In the genomic region with DNA sequence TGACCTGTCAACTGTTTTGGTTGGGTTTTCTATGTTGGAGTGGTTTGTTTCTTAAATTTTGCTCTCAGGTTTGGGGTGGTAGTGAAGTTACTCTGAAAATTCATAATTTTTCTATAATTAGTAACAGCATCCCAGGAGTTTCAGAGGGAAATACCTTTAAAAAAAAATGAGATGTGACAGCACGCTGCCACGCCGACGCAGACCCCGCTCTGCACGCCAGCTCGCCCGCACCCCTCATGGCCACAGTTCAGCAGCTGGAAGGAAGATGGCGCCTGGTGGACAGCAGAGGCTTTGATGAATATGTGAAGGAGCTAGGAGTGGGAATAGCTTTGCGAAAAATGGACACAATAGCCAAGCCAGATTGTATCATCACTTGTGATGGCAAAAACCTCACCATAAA, we compare ENCODE assay signal across 17 cellular contexts. TPM values are rescaled to one million over a fixed set of nuclear protein-coding genes. Genes with fewer than 3 reads are reported as not detected.
DNase-seq lines count a peak whose midpoint lies in the region; ATAC-seq and TF ChIP-seq lines count a peak whose summit lies in the region.
"Had no signal": no experiment of that assay in that cellular context is flagged by ENCODE, and none has a peak within 500 bp of the region (broad histone marks: within the 10 kb centered on the region; RNA-seq: fewer than 3 reads in every experiment).

No MANE protein-coding gene starts in this region.

- H3K4me1 ChIP-seq in OCI-LY7 (ENCODE audit: insufficient read depth, low read length, poor library complexity, severe bottlenecking): peaks cover 72% of the 10 kb centered on the region
- H3K4me1 ChIP-seq in smooth muscle cell (ENCODE audit: low read depth): peaks cover 28% of the 10 kb centered on the region

- H3K4me3 ChIP-seq in OCI-LY7 (ENCODE audit: low read depth, low read length, poor library complexity, severe bottlenecking) (no peak overlapping the region), smooth muscle cell (no peak overlapping the region)
- H3K4me3 ChIP-seq: left lung, thoracic aorta had no signal

- peak overlapping the region; percentile 84 for H3K4me2 ChIP-seq in OCI-LY7 (ENCODE audit: low read length)
- no peak overlapping the region for H3K4me2 ChIP-seq in smooth muscle cell

- WGBS in smooth muscle cell (ENCODE audit: low lambda C conversion rate): 94% methylated on average over 10 of the region's 10 CpGs

- peaks cover 80% of the 10 kb centered on the region for H3K4me1 Mint-ChIP-seq in activated CD8-positive, alpha-beta memory T cell treated with anti-CD3 and anti-CD28 coated beads, Interleukin-2, amount 10 ng/mL, durations not matched to agents 7 days and 5 days
- H3K4me1 Mint-ChIP-seq in endothelial cell (ENCODE audit: unreplicated experiment): peaks cover 21% of the 10 kb centered on the region

- H3K9me3 ChIP-seq in OCI-LY7 (ENCODE audit: low read length) (no peaks in the 10 kb centered on the region), smooth muscle cell (replicated peaks; ENCODE audit: low read depth) (no peaks in the 10 kb centered on the region)
- H3K9me3 ChIP-seq: left lung, neutrophil, thoracic aorta had no signal

- POLR2A ChIA-PET in OCI-LY7 (lab: Charles Lee): interaction anchor here (0.7 to 8.8 kb wide), 13 partner anchors 9 to 118 kb away, joined by 3 to 109 read pairs (median 9); a partner anchor contains a TSS

- H3K36me3 Mint-ChIP-seq in activated CD8-positive, alpha-beta memory T cell treated with anti-CD3 and anti-CD28 coated beads, Interleukin-2, amount 10 ng/mL, durations not matched to agents 7 days and 5 days: peaks cover 30% of the 10 kb centered on the region
- H3K36me3 Mint-ChIP-seq in endothelial cell (ENCODE audit: low read depth, unreplicated experiment): no peaks in the 10 kb centered on the region

- peaks cover 42% of the 10 kb centered on the region for H4K20me1 ChIP-seq in OCI-LY7 (ENCODE audit: insufficient read depth, low read length)
- H4K20me1 ChIP-seq in smooth muscle cell (ENCODE audit: low read depth): peaks cover 67% of the 10 kb centered on the region

- BruUV-seq in OCI-LY7 (replicated peaks; lab: Mats Ljungman, UMichigan): no TSS peak

- no peak for TF ChIP-seq CTCF in OCI-LY7 (conservative IDR thresholded peaks at IDR 0.05; ENCODE audit: low read length)
- TF ChIP-seq CTCF in endothelial cell (IDR thresholded peaks at IDR 0.05; ENCODE audit: unreplicated experiment): no peak
- no peak for TF ChIP-seq CTCF in smooth muscle cell (IDR thresholded peaks at IDR 0.05; ENCODE audit: borderline replicate concordance, insufficient read depth, poor library complexity, severe bottlenecking)

- no peaks in the 10 kb centered on the region for H3K27me3 Mint-ChIP-seq in activated CD8-positive, alpha-beta memory T cell treated with anti-CD3 and anti-CD28 coated beads, Interleukin-2, amount 10 ng/mL, durations not matched to agents 7 days and 5 days
- H3K27me3 Mint-ChIP-seq in endothelial cell (ENCODE audit: unreplicated experiment): no peaks in the 10 kb centered on the region

- H3K9me2 ChIP-seq in OCI-LY7 (ENCODE audit: insufficient read depth, low read length): no peaks in the 10 kb centered on the region

- no peak overlapping the region for H2AFZ ChIP-seq in OCI-LY7 (ENCODE audit: low read length)
- no peak overlapping the region for H2AFZ ChIP-seq in smooth muscle cell (ENCODE audit: low read depth)

- H3F3A ChIP-seq in smooth muscle cell (ENCODE audit: low read depth): peaks cover 9% of the 10 kb centered on the region

- peak overlapping the region; percentile 82 for H3K27ac Mint-ChIP-seq in activated CD8-positive, alpha-beta memory T cell treated with anti-CD3 and anti-CD28 coated beads, Interleukin-2, amount 10 ng/mL, durations not matched to agents 7 days and 5 days
- peak overlapping the region; percentile 45 for H3K27ac Mint-ChIP-seq in endothelial cell (ENCODE audit: unreplicated experiment)

- DNase-seq in activated CD8-positive, alpha-beta memory T cell treated with anti-CD3 and anti-CD28 coated beads, Interleukin-2, amount 10 ng/mL, durations not matched to agents 7 days and 5 days: no peak
- no peak for DNase-seq in activated CD8-positive, alpha-beta memory T cell treated with anti-CD3 and anti-CD28 coated beads, Interleukin-2, amount 50 U/mL, for 48 hours
- no peak for DNase-seq in OCI-LY7 (ENCODE audit: low spot score)
- DNase-seq in endothelial cell (ENCODE audit: low spot score): no peak
- DNase-seq in smooth muscle cell (lab: John Stamatoyannopoulos, UW; ENCODE audit: unreplicated experiment): no peak
- no peak for DNase-seq in NCI-H1417 treated with DMSO at 0.1 percent for 48 hours (lab: John Stamatoyannopoulos, UW)
- no peak for DNase-seq in NCI-H82 (lab: John Stamatoyannopoulos, UW)
- DNase-seq: activated CD4-positive, alpha-beta T cell treated with anti-CD3 and anti-CD28 coated beads for 4 hours; DMS 273 treated with DMSO at 0.1 percent for 48 hours; hypothalamus; NCI-H1105 had no signal

- no peaks in the 10 kb centered on the region for H3K27me3 ChIP-seq in smooth muscle cell (ENCODE audit: low read depth)
- H3K27me3 ChIP-seq: left lung, neutrophil had no signal

- H3K79me2 ChIP-seq in OCI-LY7 (ENCODE audit: insufficient read depth, low read depth, low read length): peaks cover 99% of the 10 kb centered on the region
- H3K79me2 ChIP-seq in smooth muscle cell (ENCODE audit: low read depth): peaks cover 98% of the 10 kb centered on the region

- H3K9ac ChIP-seq in smooth muscle cell (ENCODE audit: low read depth): no peak overlapping the region

- H3K27ac ChIP-seq in OCI-LY7 (ENCODE audit: low read depth, low read length, poor library complexity, severe bottlenecking) (peak overlapping the region; percentile 71), smooth muscle cell (ENCODE audit: low read depth) (peak overlapping the region; percentile 89)
- H3K27ac ChIP-seq: neutrophil, thoracic aorta had no signal

- intact Hi-C loops in OCI-LY7 (cut with micrococcal nuclease; ENCODE audit: unreplicated experiment): loop anchor here (1.0 kb wide), 1 partner anchor 119 kb away; no protein-coding TSS in a partner anchor

- H3K36me3 ChIP-seq in OCI-LY7 (ENCODE audit: insufficient read depth, low read length) (peaks cover 13% of the 10 kb centered on the region; the same call in 1 of the 2 replicates), smooth muscle cell (ENCODE audit: low read depth) (no peaks in the 10 kb centered on the region)
- H3K36me3 ChIP-seq: left lung, neutrophil, thoracic aorta had no signal

- CTCF ChIA-PET in activated CD8-positive, alpha-beta memory T cell treated with anti-CD3 and anti-CD28 coated beads, Interleukin-2, amount 10 ng/mL, durations not matched to agents 7 days and 5 days (lab: Charles Lee): interaction anchor here (0.9 to 7.7 kb wide), 17 partner anchors 9 to 126 kb away, joined by 3 to 136 read pairs (median 6); a partner anchor contains a TSS
- CTCF ChIA-PET in OCI-LY7 (lab: Charles Lee; ENCODE audit: unreplicated experiment): interaction anchor here (0.6 to 1.0 kb wide), 3 partner anchors 83 to 118 kb away, joined by 3 to 5 read pairs (median 4); no protein-coding TSS in a partner anchor

- no peak overlapping the region for H3K4me3 Mint-ChIP-seq in activated CD8-positive, alpha-beta memory T cell treated with anti-CD3 and anti-CD28 coated beads, Interleukin-2, amount 10 ng/mL, durations not matched to agents 7 days and 5 days
- no peak overlapping the region for H3K4me3 Mint-ChIP-seq in endothelial cell (ENCODE audit: unreplicated experiment)
- H3K4me3 Mint-ChIP-seq: T-helper 1 cell treated with Interleukin-12 subunit alpha and Interleukin-12 subunit beta and Interleukin-4 antibody, amounts not matched to agents 30 μg/mL and 1 μg/mL, for 36 hours had no signal

- ATAC-seq in activated CD8-positive, alpha-beta memory T cell treated with anti-CD3 and anti-CD28 coated beads, Interleukin-2, amount 10 ng/mL, durations not matched to agents 7 days and 5 days: no peak
- ATAC-seq in HG02870 (IDR thresholded peaks at IDR 0.05; ENCODE audit: unreplicated experiment): no peak
- ATAC-seq: activated naive CD4-positive, alpha-beta T cell treated with anti-CD3 and anti-CD28 coated beads, Interleukin-2, amount 50 U/mL, for 72 hours had no signal

- H3K9me3 Mint-ChIP-seq in activated CD8-positive, alpha-beta memory T cell treated with anti-CD3 and anti-CD28 coated beads, Interleukin-2, amount 10 ng/mL, durations not matched to agents 7 days and 5 days (ENCODE audit: low read depth): no peaks in the 10 kb centered on the region
- no peaks in the 10 kb centered on the region for H3K9me3 Mint-ChIP-seq in endothelial cell (ENCODE audit: unreplicated experiment)
- H3K9me3 Mint-ChIP-seq: T-helper 1 cell treated with Interleukin-12 subunit alpha and Interleukin-12 subunit beta and Interleukin-4 antibody, amounts not matched to agents 30 μg/mL and 1 μg/mL, for 36 hours had no signal

RNA-seq across cellular contexts. Expression of a gene that starts 34.6 kb away (rescaled TPM):
- 100 to 1,000 TPM; 150 to 172 TPM for total RNA-seq in activated CD8-positive, alpha-beta memory T cell treated with anti-CD3 and anti-CD28 coated beads, Interleukin-2, amount 10 ng/mL, durations not matched to agents 7 days and 5 days
- 124 and 140 TPM in 2 replicates for total RNA-seq in OCI-LY7 (2014; rRNA removed; shearing (Covaris generic))
- total RNA-seq in OCI-LY7 (2022) (250 and 261 TPM in 2 replicates), endothelial cell (ENCODE audit: unreplicated experiment) (249 TPM), smooth muscle cell (63.5 and 71.8 TPM in 2 replicates)
- 43.3 and 46.8 TPM in 2 replicates for polyA plus RNA-seq in smooth muscle cell
